Comparison of ENCODE assay signal across 1 cellular context in the genomic region with DNA sequence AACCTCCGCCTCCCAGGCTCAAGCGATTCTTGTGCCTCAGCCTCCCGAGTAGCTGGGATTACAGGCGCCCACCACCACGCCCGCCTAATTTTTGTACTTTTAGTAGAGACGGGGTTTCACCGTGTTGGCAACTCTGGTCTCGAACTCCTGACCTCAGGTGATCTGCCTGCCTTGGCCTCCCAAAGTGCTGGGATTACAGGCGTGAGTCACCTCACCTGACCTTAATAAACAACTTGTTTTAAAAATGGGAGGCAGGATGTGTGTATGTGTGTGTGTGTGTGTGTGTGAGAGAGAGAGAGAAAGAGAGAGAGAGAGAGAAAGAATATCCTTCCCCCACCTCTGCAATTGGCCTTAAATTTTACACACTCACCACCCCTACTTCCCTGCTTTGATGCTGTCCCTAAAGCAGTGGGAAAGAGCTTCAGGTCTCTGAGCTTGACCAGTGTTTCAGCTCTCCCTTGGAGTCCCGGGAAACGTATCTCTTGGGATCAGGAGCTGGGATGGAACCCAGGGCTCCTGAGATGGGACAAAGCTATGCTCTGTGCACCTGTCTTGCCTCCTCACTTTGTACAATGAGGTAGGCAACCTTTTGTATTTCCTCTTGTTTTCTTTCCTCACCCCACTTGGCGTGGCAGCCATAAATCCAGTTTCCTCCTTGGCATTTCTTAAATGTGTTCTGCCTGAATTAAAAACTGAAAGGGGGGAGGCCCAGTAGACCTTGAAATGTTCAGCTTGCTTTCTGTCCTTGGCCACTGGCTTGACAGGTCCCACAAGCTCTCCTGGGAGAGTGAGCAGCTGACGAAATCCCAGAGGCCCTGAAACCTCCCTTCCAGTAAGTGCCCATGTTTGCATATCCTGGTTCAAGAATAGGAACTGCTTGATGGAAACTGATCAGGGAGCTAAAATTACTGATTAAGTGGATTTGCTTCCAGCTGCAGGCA.
TF ChIP-seq lines count a peak whose summit lies in the region.

No MANE protein-coding gene starts in this region.

TF ChIP-seq in HepG2, 621 proteins besides CTCF, POLR2A, EP300 and RAD21 (continued from another document and continues in another):
- TF ChIP-seq, protein P1, sequence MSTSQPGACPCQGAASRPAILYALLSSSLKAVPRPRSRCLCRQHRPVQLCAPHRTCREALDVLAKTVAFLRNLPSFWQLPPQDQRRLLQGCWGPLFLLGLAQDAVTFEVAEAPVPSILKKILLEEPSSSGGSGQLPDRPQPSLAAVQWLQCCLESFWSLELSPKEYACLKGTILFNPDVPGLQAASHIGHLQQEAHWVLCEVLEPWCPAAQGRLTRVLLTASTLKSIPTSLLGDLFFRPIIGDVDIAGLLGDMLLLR (CRISPR knock-in tag; IDR thresholded peaks at IDR 0.05): no peak
- no peak for TF ChIP-seq RBM22 (optimal IDR thresholded peaks at IDR 0.05; ENCODE audit: low read length)
- TF ChIP-seq, protein P2, sequence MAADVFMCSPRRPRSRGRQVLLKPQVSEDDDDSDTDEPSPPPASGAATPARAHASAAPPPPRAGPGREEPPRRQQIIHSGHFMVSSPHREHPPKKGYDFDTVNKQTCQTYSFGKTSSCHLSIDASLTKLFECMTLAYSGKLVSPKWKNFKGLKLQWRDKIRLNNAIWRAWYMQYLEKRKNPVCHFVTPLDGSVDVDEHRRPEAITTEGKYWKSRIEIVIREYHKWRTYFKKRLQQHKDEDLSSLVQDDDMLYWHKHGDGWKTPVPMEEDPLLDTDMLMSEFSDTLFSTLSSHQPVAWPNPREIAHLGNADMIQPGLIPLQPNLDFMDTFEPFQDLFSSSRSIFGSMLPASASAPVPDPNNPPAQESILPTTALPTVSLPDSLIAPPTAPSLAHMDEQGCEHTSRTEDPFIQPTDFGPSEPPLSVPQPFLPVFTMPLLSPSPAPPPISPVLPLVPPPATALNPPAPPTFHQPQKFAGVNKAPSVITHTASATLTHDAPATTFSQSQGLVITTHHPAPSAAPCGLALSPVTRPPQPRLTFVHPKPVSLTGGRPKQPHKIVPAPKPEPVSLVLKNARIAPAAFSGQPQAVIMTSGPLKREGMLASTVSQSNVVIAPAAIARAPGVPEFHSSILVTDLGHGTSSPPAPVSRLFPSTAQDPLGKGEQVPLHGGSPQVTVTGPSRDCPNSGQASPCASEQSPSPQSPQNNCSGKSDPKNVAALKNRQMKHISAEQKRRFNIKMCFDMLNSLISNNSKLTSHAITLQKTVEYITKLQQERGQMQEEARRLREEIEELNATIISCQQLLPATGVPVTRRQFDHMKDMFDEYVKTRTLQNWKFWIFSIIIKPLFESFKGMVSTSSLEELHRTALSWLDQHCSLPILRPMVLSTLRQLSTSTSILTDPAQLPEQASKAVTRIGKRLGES (CRISPR knock-in tag; IDR thresholded peaks at IDR 0.05; ENCODE audit: borderline replicate concordance): no peak
- no peak for TF ChIP-seq ZFP41 (CRISPR knock-in tag; IDR thresholded peaks at IDR 0.05; ENCODE audit: borderline replicate concordance)
- TF ChIP-seq, protein P3, sequence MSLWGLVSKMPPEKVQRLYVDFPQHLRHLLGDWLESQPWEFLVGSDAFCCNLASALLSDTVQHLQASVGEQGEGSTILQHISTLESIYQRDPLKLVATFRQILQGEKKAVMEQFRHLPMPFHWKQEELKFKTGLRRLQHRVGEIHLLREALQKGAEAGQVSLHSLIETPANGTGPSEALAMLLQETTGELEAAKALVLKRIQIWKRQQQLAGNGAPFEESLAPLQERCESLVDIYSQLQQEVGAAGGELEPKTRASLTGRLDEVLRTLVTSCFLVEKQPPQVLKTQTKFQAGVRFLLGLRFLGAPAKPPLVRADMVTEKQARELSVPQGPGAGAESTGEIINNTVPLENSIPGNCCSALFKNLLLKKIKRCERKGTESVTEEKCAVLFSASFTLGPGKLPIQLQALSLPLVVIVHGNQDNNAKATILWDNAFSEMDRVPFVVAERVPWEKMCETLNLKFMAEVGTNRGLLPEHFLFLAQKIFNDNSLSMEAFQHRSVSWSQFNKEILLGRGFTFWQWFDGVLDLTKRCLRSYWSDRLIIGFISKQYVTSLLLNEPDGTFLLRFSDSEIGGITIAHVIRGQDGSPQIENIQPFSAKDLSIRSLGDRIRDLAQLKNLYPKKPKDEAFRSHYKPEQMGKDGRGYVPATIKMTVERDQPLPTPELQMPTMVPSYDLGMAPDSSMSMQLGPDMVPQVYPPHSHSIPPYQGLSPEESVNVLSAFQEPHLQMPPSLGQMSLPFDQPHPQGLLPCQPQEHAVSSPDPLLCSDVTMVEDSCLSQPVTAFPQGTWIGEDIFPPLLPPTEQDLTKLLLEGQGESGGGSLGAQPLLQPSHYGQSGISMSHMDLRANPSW (CRISPR knock-in tag; IDR thresholded peaks at IDR 0.05; ENCODE audit: borderline replicate concordance): 0 out of 2 replicates have a peak, but pooled peaks have one; percentile 27
- TF ChIP-seq ZNF160 (CRISPR knock-in tag; IDR thresholded peaks at IDR 0.05): no peak
- TF ChIP-seq, protein P4, sequence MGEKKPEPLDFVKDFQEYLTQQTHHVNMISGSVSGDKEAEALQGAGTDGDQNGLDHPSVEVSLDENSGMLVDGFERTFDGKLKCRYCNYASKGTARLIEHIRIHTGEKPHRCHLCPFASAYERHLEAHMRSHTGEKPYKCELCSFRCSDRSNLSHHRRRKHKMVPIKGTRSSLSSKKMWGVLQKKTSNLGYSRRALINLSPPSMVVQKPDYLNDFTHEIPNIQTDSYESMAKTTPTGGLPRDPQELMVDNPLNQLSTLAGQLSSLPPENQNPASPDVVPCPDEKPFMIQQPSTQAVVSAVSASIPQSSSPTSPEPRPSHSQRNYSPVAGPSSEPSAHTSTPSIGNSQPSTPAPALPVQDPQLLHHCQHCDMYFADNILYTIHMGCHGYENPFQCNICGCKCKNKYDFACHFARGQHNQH (CRISPR knock-in tag; IDR thresholded peaks at IDR 0.05): peak; percentile 58; the same call in 1 of the 2 replicates
- TF ChIP-seq ZNF841 (CRISPR knock-in tag; IDR thresholded peaks at IDR 0.05; ENCODE audit: borderline replicate concordance): no peak
- TF ChIP-seq ZFAT (CRISPR knock-in tag; conservative IDR thresholded peaks at IDR 0.05): no peak
- TF ChIP-seq, protein P5, sequence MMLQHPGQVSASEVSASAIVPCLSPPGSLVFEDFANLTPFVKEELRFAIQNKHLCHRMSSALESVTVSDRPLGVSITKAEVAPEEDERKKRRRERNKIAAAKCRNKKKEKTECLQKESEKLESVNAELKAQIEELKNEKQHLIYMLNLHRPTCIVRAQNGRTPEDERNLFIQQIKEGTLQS (CRISPR knock-in tag; IDR thresholded peaks at IDR 0.05): peak; percentile 55; the same call in 1 of the 2 replicates
- TF ChIP-seq BHLHE40 (IDR thresholded peaks at IDR 0.05; ENCODE audit: low read length): no peak
- TF ChIP-seq ZNF317 (CRISPR knock-in tag; IDR thresholded peaks at IDR 0.05): 0 out of 2 replicates have a peak, but pooled peaks have one; percentile 20
- no peak for TF ChIP-seq PCBP2 (optimal IDR thresholded peaks at IDR 0.05; ENCODE audit: low read depth, low read length, poor library complexity, severe bottlenecking)
- TF ChIP-seq, protein P6, sequence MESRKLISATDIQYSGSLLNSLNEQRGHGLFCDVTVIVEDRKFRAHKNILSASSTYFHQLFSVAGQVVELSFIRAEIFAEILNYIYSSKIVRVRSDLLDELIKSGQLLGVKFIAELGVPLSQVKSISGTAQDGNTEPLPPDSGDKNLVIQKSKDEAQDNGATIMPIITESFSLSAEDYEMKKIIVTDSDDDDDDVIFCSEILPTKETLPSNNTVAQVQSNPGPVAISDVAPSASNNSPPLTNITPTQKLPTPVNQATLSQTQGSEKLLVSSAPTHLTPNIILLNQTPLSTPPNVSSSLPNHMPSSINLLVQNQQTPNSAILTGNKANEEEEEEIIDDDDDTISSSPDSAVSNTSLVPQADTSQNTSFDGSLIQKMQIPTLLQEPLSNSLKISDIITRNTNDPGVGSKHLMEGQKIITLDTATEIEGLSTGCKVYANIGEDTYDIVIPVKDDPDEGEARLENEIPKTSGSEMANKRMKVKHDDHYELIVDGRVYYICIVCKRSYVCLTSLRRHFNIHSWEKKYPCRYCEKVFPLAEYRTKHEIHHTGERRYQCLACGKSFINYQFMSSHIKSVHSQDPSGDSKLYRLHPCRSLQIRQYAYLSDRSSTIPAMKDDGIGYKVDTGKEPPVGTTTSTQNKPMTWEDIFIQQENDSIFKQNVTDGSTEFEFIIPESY (CRISPR knock-in tag; IDR thresholded peaks at IDR 0.05): no peak
- TF ChIP-seq ZSCAN22 (CRISPR knock-in tag; IDR thresholded peaks at IDR 0.05): no peak
- no peak for TF ChIP-seq HOXA5 (CRISPR knock-in tag; IDR thresholded peaks at IDR 0.05)
- no peak for TF ChIP-seq ZBTB42 (CRISPR knock-in tag; IDR thresholded peaks at IDR 0.05)
- TF ChIP-seq, protein P7, sequence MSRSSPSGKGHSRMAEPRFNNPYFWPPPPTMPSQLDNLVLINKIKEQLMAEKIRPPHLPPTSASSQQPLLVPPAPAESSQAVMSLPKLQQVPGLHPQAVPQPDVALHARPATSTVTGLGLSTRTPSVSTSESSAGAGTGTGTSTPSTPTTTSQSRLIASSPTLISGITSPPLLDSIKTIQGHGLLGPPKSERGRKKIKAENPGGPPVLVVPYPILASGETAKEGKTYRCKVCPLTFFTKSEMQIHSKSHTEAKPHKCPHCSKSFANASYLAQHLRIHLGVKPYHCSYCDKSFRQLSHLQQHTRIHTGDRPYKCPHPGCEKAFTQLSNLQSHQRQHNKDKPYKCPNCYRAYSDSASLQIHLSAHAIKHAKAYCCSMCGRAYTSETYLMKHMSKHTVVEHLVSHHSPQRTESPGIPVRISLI (CRISPR knock-in tag; IDR thresholded peaks at IDR 0.05; ENCODE audit: borderline replicate concordance): no peak
- TF ChIP-seq, protein P8, sequence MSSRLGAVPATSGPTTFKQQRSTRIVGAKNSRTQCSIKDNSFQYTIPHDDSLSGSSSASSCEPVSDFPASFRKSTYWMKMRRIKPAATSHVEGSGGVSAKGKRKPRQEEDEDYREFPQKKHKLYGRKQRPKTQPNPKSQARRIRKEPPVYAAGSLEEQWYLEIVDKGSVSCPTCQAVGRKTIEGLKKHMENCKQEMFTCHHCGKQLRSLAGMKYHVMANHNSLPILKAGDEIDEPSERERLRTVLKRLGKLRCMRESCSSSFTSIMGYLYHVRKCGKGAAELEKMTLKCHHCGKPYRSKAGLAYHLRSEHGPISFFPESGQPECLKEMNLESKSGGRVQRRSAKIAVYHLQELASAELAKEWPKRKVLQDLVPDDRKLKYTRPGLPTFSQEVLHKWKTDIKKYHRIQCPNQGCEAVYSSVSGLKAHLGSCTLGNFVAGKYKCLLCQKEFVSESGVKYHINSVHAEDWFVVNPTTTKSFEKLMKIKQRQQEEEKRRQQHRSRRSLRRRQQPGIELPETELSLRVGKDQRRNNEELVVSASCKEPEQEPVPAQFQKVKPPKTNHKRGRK (CRISPR knock-in tag; IDR thresholded peaks at IDR 0.05): no peak
- TF ChIP-seq MZF1 (CRISPR knock-in tag; IDR thresholded peaks at IDR 0.05; ENCODE audit: borderline replicate concordance): no peak
- no peak for TF ChIP-seq PAX8 (CRISPR knock-in tag; IDR thresholded peaks at IDR 0.05; ENCODE audit: borderline replicate concordance)
- TF ChIP-seq, protein P9, sequence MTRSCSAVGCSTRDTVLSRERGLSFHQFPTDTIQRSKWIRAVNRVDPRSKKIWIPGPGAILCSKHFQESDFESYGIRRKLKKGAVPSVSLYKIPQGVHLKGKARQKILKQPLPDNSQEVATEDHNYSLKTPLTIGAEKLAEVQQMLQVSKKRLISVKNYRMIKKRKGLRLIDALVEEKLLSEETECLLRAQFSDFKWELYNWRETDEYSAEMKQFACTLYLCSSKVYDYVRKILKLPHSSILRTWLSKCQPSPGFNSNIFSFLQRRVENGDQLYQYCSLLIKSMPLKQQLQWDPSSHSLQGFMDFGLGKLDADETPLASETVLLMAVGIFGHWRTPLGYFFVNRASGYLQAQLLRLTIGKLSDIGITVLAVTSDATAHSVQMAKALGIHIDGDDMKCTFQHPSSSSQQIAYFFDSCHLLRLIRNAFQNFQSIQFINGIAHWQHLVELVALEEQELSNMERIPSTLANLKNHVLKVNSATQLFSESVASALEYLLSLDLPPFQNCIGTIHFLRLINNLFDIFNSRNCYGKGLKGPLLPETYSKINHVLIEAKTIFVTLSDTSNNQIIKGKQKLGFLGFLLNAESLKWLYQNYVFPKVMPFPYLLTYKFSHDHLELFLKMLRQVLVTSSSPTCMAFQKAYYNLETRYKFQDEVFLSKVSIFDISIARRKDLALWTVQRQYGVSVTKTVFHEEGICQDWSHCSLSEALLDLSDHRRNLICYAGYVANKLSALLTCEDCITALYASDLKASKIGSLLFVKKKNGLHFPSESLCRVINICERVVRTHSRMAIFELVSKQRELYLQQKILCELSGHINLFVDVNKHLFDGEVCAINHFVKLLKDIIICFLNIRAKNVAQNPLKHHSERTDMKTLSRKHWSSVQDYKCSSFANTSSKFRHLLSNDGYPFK (CRISPR knock-in tag; IDR thresholded peaks at IDR 0.05; ENCODE audit: borderline replicate concordance): no peak
- TF ChIP-seq HMGA1 (CRISPR knock-in tag; conservative IDR thresholded peaks at IDR 0.05): no peak
- TF ChIP-seq ZNF274 (CRISPR knock-in tag; IDR thresholded peaks at IDR 0.05): no peak
- TF ChIP-seq ZKSCAN5 (CRISPR knock-in tag; IDR thresholded peaks at IDR 0.05): no peak
- no peak for TF ChIP-seq SOX6 (IDR thresholded peaks at IDR 0.05)
- peak; percentile 57 for TF ChIP-seq SOX6 (CRISPR knock-in tag; IDR thresholded peaks at IDR 0.05)
- TF ChIP-seq, protein P10, sequence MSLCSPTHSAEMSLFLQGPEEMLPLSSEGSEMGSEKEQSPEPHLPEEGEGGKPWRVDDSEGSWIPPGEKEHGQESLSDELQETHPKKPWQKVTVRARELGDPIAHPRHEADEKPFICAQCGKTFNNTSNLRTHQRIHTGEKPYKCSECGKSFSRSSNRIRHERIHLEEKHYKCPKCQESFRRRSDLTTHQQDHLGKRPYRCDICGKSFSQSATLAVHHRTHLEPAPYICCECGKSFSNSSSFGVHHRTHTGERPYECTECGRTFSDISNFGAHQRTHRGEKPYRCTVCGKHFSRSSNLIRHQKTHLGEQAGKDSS (CRISPR knock-in tag; IDR thresholded peaks at IDR 0.05; ENCODE audit: borderline replicate concordance, low read depth): no peak
- TF ChIP-seq, protein P11, sequence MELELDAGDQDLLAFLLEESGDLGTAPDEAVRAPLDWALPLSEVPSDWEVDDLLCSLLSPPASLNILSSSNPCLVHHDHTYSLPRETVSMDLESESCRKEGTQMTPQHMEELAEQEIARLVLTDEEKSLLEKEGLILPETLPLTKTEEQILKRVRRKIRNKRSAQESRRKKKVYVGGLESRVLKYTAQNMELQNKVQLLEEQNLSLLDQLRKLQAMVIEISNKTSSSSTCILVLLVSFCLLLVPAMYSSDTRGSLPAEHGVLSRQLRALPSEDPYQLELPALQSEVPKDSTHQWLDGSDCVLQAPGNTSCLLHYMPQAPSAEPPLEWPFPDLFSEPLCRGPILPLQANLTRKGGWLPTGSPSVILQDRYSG (CRISPR knock-in tag; IDR thresholded peaks at IDR 0.05): no peak
- TF ChIP-seq MED8 (CRISPR knock-in tag; IDR thresholded peaks at IDR 0.05; ENCODE audit: insufficient replicate concordance): peak; percentile 67
- TF ChIP-seq, protein P12, sequence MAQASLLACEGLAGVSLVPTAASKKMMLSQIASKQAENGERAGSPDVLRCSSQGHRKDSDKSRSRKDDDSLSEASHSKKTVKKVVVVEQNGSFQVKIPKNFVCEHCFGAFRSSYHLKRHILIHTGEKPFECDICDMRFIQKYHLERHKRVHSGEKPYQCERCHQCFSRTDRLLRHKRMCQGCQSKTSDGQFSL (CRISPR knock-in tag; IDR thresholded peaks at IDR 0.05): no peak
- TF ChIP-seq ZNF121 (CRISPR knock-in tag; IDR thresholded peaks at IDR 0.05): peak; percentile 83
- no peak for TF ChIP-seq FLYWCH1 (CRISPR knock-in tag; IDR thresholded peaks at IDR 0.05)
- TF ChIP-seq PHF5A (CRISPR knock-in tag; IDR thresholded peaks at IDR 0.05; ENCODE audit: low read depth, unreplicated experiment): no peak
- no peak for TF ChIP-seq ZNF616 (CRISPR knock-in tag; IDR thresholded peaks at IDR 0.05; ENCODE audit: low read depth)
